ENCODE assay signal across 8 cellular contexts in the genomic region with DNA sequence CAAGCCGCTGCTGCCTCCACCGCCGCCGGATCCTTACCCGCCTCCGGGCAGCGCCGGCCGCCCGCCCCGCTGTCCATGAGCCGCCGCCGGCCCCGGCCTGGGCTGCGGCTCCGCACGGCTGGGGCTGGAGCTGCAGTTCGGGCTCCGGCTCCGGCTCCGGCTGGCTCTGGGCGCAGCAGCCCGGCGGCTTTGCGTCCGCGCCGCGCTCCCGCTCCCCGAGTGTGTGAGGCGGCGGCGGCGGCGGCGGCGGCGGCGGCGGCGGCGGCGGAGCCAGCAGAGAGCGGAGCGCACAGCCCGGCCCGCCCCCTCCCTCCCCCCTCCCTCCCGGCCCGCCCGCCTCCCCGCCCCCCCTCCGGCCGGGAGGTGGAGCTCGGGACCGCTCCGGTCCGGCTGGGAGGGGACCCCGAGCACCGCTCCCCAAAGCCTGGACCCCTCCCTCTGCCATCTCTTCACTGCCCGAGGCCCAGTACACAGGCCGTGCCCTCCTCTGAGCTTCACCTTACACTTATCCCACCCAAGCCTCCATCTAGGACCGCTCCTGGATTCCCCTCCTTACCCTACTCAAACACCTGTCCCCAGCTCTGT. TPM values are rescaled to one million over a fixed set of nuclear protein-coding genes. Genes with fewer than 3 reads are reported as not detected.
A peak's percentile ranks its signal among the peaks of the same experiment; 100 is the strongest.
DNase-seq lines count a peak whose midpoint lies in the region; ATAC-seq and TF ChIP-seq lines count a peak whose summit lies in the region.

Gene PCDH1 (minus strand): TSS at position 225 of the 585 bp plus-strand sequence. CDS start 148 bp downstream, at position 77.

- peak within 1 kb of the TSS; percentile 57 to 82 (median 74) for H3K27ac ChIP-seq in gastrocnemius medialis

- TF ChIP-seq CTCF in gastrocnemius medialis (IDR thresholded peaks at IDR 0.05 in 4 of 5, conservative IDR thresholded peaks at IDR 0.05 in 1 of 5) = no peak

- DNase-seq in NCI-H187 (lab: John Stamatoyannopoulos, UW) (peak; percentile 37 to 50), NCI-H187 treated with DMSO at 0.1 percent for 48 hours (lab: John Stamatoyannopoulos, UW) (no peak), RKO (ENCODE audit: low spot score) (peak; percentile 32), inferior parietal cortex (ENCODE audit: extremely low spot score) (peak; percentile 58), gastrocnemius medialis (no peak), amniotic stem cell (lab: John Stamatoyannopoulos, UW) (no peak), NAMALWA (ENCODE audit: low spot score) (no peak)
- peak; percentile 18 for DNase-seq in central memory CD4-positive, alpha-beta T cell

- ATAC-seq in gastrocnemius medialis = peak; percentile 45 to 51

- H3K27me3 ChIP-seq in gastrocnemius medialis = peaks cover 35 to 53% (median 50%) of the 10 kb centered on the region in 3 donors

- intact Hi-C loops in gastrocnemius medialis (cut with DNase I; ENCODE audit: low total_unique reads) = loop anchor here (2.0 to 5.0 kb wide), 4 partner anchors 29 to 111 kb away; partner anchors contain the start of gene DELE1

- H3K36me3 ChIP-seq in gastrocnemius medialis = no peaks in the 10 kb centered on the region

- TF ChIP-seq POLR2A in gastrocnemius medialis (IDR thresholded peaks at IDR 0.05) = peak in 1 of 2 donors; percentile 42

- H3K4me3 ChIP-seq in gastrocnemius medialis = peak within 1 kb of the TSS; percentile 59 to 93 (median 72)

- no peaks in the 10 kb centered on the region for H3K9me3 ChIP-seq in gastrocnemius medialis

- H3K4me1 ChIP-seq in gastrocnemius medialis = peaks cover 28 to 32% of the 10 kb centered on the region in 2 donors

- in situ Hi-C loops in gastrocnemius medialis (cut with MboI; ENCODE audit: low sequenced_read_pairs in 4 of 4) = no loop called here

RNA-seq across cellular contexts. Expression of gene PCDH1, which starts in this region (rescaled TPM):
- total RNA-seq in gastrocnemius medialis = 10 to 100 TPM; 15.9 to 20.8 (median 18.1) TPM

Comparison
In these comparisons a context has a peak if more than half of its experiments do, and no peak if none do; other contexts are left out.
1. DNase-seq: peak in NCI-H187 (2 of 2), RKO (single experiment), central memory CD4-positive, alpha-beta T cell (single experiment) and inferior parietal cortex (single experiment); none in NCI-H187 treated with DMSO at 0.1 percent for 48 hours (single experiment), gastrocnemius medialis (0 of 2), amniotic stem cell (single experiment) and NAMALWA (single experiment).